In genomic region chr9:78296893-78297671, GRCh38 we compare ENCODE assay signal across 8 cellular contexts. TPM values are rescaled to one million over a fixed set of nuclear protein-coding genes. Genes with fewer than 3 reads are reported as not detected.
DNase-seq lines count a peak whose midpoint lies in the region; ATAC-seq and TF ChIP-seq lines count a peak whose summit lies in the region.

Gene PSAT1 (plus strand): TSS chr9:78297125. CDS start chr9:78297211, 86 bp downstream.

- DNase-seq in NCI-H1930 (lab: John Stamatoyannopoulos, UW) (peak; percentile 93 to 95), ascending aorta (ENCODE audit: low spot score in 2 of 2) (peak; percentile 26 to 89), hepatic stellate cell (ENCODE audit: low spot score) (peak; percentile 100), aorta (peak; percentile 90 to 94)

- no peak for TF ChIP-seq CTCF in ascending aorta (IDR thresholded peaks at IDR 0.05)

- H3K36me3 ChIP-seq in ascending aorta (no peaks in the 10 kb centered on the region), rectal smooth muscle tissue (ENCODE audit: control insufficient read depth, insufficient read depth, low read length) (no peaks in the 10 kb centered on the region), aorta (ENCODE audit: control insufficient read depth in 1 of 2, insufficient read depth in 2 of 2, low read length in 1 of 2) (no peaks in the 10 kb centered on the region)

- 0% methylated on average over 67 to 76 of the region's 76 CpGs for WGBS in aorta, 2 donors

- H3K4me3 ChIP-seq in ascending aorta (peak within 1 kb of the TSS; percentile 57 to 76), rectal smooth muscle tissue (ENCODE audit: low read length) (peak within 1 kb of the TSS; percentile 89), aorta (ENCODE audit: low read length in 2 of 2) (peak within 1 kb of the TSS; percentile 27 to 41)

- ATAC-seq in GM18505 (IDR thresholded peaks at IDR 0.05; ENCODE audit: unreplicated experiment): peak; percentile 97
- ATAC-seq in HG02970 (IDR thresholded peaks at IDR 0.05; ENCODE audit: low FRiP score, unreplicated experiment): peak; percentile 98
- peak; percentile 97 for ATAC-seq in aorta (ENCODE audit: low FRiP score)

- H3K27ac ChIP-seq in ascending aorta (peak within 1 kb of the TSS; percentile 20 to 52), rectal smooth muscle tissue (ENCODE audit: low read depth, low read length) (peak within 1 kb of the TSS; percentile 70), aorta (ENCODE audit: low read depth in 1 of 2, low read length in 2 of 2) (no peak within 1 kb of the TSS)

- H3K4me1 ChIP-seq in ascending aorta: peaks cover 4 to 9% of the 10 kb centered on the region in 2 donors
- H3K4me1 ChIP-seq in rectal smooth muscle tissue (ENCODE audit: control insufficient read depth, insufficient read depth, low read length): peaks cover 2% of the 10 kb centered on the region
- no peaks in the 10 kb centered on the region for H3K4me1 ChIP-seq in aorta (ENCODE audit: control insufficient read depth in 1 of 2, insufficient read depth in 2 of 2, low read length in 2 of 2)

- intact Hi-C loops in T-helper 2 cell treated with Interferon-gamma antibody and Interleukin-4, amounts not matched to agents 100 ng/mL and 5 ng/mL, for 36 hours (cut with micrococcal nuclease): loop anchor here (1.0 to 5.0 kb wide), 5 partner anchors 36 to 1274 kb away; partner anchors contain the start of genes CEP78, GNAQ, TLE4 and VPS13A
- intact Hi-C loops in ascending aorta (cut with DNase I) (no loop called here), aorta (cut with DNase I) (loop anchor here in 1 of 2 donors (5.0 kb wide), 1 partner anchor 60 kb away; the partner anchor contains the start of gene CEP78)

- H3K9me3 ChIP-seq in ascending aorta: no peaks in the 10 kb centered on the region
- H3K9me3 ChIP-seq in aorta (ENCODE audit: control insufficient read depth, low read length): no peaks in the 10 kb centered on the region

- H3K27me3 ChIP-seq in ascending aorta: no peaks in the 10 kb centered on the region
- H3K27me3 ChIP-seq in rectal smooth muscle tissue (ENCODE audit: control insufficient read depth, insufficient read depth, low read length): no peaks in the 10 kb centered on the region
- H3K27me3 ChIP-seq in aorta (ENCODE audit: control insufficient read depth in 1 of 2, insufficient read depth in 2 of 2, low read length in 1 of 2): no peaks in the 10 kb centered on the region

- H3K9ac ChIP-seq in rectal smooth muscle tissue (ENCODE audit: low read length): peak within 1 kb of the TSS; percentile 24

- TF ChIP-seq POLR2A in GM18505 (IDR thresholded peaks at IDR 0.05; ENCODE audit: borderline replicate concordance, extremely low read depth, insufficient read depth, insufficient read length): peak; percentile 76

RNA-seq across cellular contexts. Expression of gene PSAT1, which starts in this region (rescaled TPM):
- total RNA-seq in T-helper 2 cell treated with Interferon-gamma antibody and Interleukin-4, amounts not matched to agents 100 ng/mL and 5 ng/mL, for 36 hours: 61.5 and 65.4 TPM in 2 replicates
- 1.9 TPM for total RNA-seq in ascending aorta
- total RNA-seq in aorta: 1 to 10 TPM; 1.7 to 4.1 TPM
- 1 to 10 TPM in 1 of 2 donors, under 1 TPM in 1; 0.56 to 2.6 TPM for polyA plus RNA-seq in aorta

Comparison
In these comparisons a context has a peak if more than half of its experiments do, and no peak if none do; other contexts are left out.
1. RNA of gene PSAT1 (total RNA-seq): 61.5 to 65.4 TPM in T-helper 2 cell treated with Interferon-gamma antibody and Interleukin-4, amounts not matched to agents 100 ng/mL and 5 ng/mL, for 36 hours; 1.7 to 4.1 TPM in aorta and 1.9 TPM in ascending aorta (single experiment); every median in the first group is over 10 times any median in the second.
2. H3K27ac ChIP-seq: peak in ascending aorta (2 of 2) and rectal smooth muscle tissue (single experiment); none in aorta (0 of 2).
3. H3K4me3 ChIP-seq: peak in every context shown above with its lines; median percentile 89 in rectal smooth muscle tissue; 66 in ascending aorta; 34 in aorta.
4. Peak in every context shown above with its lines, with median percentiles within 50 percentile points of each other: ATAC-seq and DNase-seq.